Comparison of ENCODE assay signal across 8 cellular contexts in the genomic region with DNA sequence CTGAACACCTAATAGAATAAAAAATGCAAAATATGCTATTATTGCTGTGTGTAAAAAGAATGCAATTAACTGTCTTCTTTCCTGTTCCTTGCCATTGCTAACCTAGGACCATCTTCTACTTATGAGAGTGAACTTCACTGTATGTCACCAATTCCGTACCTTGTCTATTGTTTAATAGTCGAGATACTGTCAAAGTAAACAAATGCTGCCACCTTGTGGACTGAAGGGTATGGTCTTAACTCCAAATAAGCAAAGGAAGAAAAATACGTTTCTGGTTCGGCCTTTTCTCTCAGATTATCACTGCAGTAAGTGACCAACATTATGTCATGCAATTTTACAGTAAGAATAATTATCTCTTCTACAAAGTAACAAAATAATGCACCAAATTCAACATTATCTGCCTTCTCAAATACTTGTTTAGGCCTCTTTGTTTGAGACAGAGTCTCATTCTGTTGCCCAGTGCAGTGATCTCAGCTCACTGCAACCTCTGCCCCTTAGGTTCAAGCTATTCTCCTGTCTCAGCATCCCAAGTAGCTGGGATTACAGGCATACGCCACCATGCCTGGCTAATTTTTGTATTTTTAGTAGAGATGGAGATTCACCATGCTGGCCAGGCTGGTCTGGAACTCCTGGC.
DNase-seq lines count a peak whose midpoint lies in the region; ATAC-seq, FAIRE-seq and TF ChIP-seq lines count a peak whose summit lies in the region.

No MANE protein-coding gene starts in this region.

- peaks cover 46% of the 10 kb centered on the region for H3K36me3 Mint-ChIP-seq in activated naive CD8-positive, alpha-beta T cell treated with anti-CD3 and anti-CD28 coated beads, Interleukin-2, amount 50 U/mL, for 24 hours (ENCODE audit: low read depth)

- intact Hi-C loops in heart right ventricle (cut with DNase I): loop anchor here (1.0 to 10.0 kb wide), 13 partner anchors 589 to 929 kb away; no protein-coding TSS in a partner anchor

- H3K9me3 Mint-ChIP-seq in activated naive CD8-positive, alpha-beta T cell treated with anti-CD3 and anti-CD28 coated beads, Interleukin-2, amount 50 U/mL, for 24 hours: peaks cover 16% of the 10 kb centered on the region

- peaks cover 3% of the 10 kb centered on the region for H3K4me1 Mint-ChIP-seq in activated naive CD8-positive, alpha-beta T cell treated with anti-CD3 and anti-CD28 coated beads, Interleukin-2, amount 50 U/mL, for 24 hours

- H3K4me3 ChIP-seq in heart right ventricle: no peak overlapping the region
- H3K4me3 ChIP-seq in retinal pigment epithelial cell (ENCODE audit: low read length): no peak overlapping the region

- peak; percentile 94 for FAIRE-seq in A204.1 (lab: Jason Lieb, UNC)

- TF ChIP-seq CTCF in heart right ventricle (IDR thresholded peaks at IDR 0.05): peak; percentile 45 to 86 (median 78)
- peak; percentile 67 for TF ChIP-seq CTCF in retinal pigment epithelial cell (conservative IDR thresholded peaks at IDR 0.05; ENCODE audit: low read depth, low read length)

- no peak overlapping the region for H3K27ac Mint-ChIP-seq in activated naive CD8-positive, alpha-beta T cell treated with anti-CD3 and anti-CD28 coated beads, Interleukin-2, amount 50 U/mL, for 24 hours

- peaks cover 0 to 21% (median 8%) of the 10 kb centered on the region in 11 donors for H3K9me3 ChIP-seq in heart right ventricle

- no peak overlapping the region for H3K27ac ChIP-seq in heart right ventricle

- ATAC-seq in HG03280 (IDR thresholded peaks at IDR 0.05; ENCODE audit: unreplicated experiment) (peak; percentile 63), heart right ventricle (peak in 7 of 8 donors; percentile 38 to 72 (median 68)), HG03520 (IDR thresholded peaks at IDR 0.05; ENCODE audit: unreplicated experiment) (no peak)
- ATAC-seq in activated naive CD8-positive, alpha-beta T cell treated with anti-CD3 and anti-CD28 coated beads, Interleukin-2, amount 50 U/mL, for 24 hours: peak; percentile 52

- no peaks in the 10 kb centered on the region for H3K27me3 Mint-ChIP-seq in activated naive CD8-positive, alpha-beta T cell treated with anti-CD3 and anti-CD28 coated beads, Interleukin-2, amount 50 U/mL, for 24 hours

- H3K4me3 Mint-ChIP-seq in activated naive CD8-positive, alpha-beta T cell treated with anti-CD3 and anti-CD28 coated beads, Interleukin-2, amount 50 U/mL, for 24 hours: no peak overlapping the region

- peak; percentile 43 for DNase-seq in GM04504 (ENCODE audit: low read depth)
- DNase-seq in NCI-H524 (lab: John Stamatoyannopoulos, UW): peak; percentile 49 to 70
- peak; percentile 10 for DNase-seq in activated naive CD8-positive, alpha-beta T cell treated with anti-CD3 and anti-CD28 coated beads, Interleukin-2, amount 50 U/mL, for 24 hours
- DNase-seq in heart right ventricle: peak in 1 of 2 donors; percentile 67
- no peak for DNase-seq in retinal pigment epithelial cell (ENCODE audit: low read depth)

- H3K4me1 ChIP-seq in heart right ventricle: peaks cover 0 to 6% (median 0%) of the 10 kb centered on the region in 9 donors

- H3K36me3 ChIP-seq in heart right ventricle: peaks cover 0 to 51% (median 0%) of the 10 kb centered on the region in 9 donors

- H3K27me3 ChIP-seq in heart right ventricle: no peaks in the 10 kb centered on the region

- WGBS in heart right ventricle, 2 donors: 28% methylated on average over 5 of the region's 5 CpGs
